19 cellular contexts compared by ENCODE assay signal in the genomic region with DNA sequence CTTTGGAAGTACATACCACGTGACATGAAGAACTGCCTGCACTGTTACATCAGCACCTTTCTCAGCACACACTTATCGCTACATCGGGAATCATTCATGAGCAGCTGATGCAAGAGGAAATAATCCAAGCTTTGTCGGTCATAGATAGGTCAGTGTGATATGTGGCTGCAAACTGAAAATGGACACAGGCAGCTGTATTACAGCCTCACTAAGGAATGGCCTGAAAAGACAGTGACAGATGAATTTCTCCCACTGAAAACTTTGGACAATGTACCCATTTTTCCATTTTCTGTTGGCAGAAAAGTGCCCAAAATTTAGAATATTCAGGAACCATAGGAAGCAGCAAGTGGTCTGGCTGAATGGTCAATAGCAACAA.
DNase-seq lines count a peak whose midpoint lies in the region; ATAC-seq, FAIRE-seq and TF ChIP-seq lines count a peak whose summit lies in the region.
"Had no signal": no experiment of that assay in that cellular context is flagged by ENCODE, and none has a peak within 500 bp of the region (broad histone marks: within the 10 kb centered on the region; RNA-seq: fewer than 3 reads in every experiment).

No MANE protein-coding gene starts in this region.

- no peak overlapping the region for H2BK15ac ChIP-seq in mesenchymal stem cell (ENCODE audit: low read depth, poor library complexity, severe bottlenecking)

- no peak overlapping the region for H2BK12ac ChIP-seq in mesenchymal stem cell (ENCODE audit: low read length in 2 of 2)

- DNase-seq in HepG2 (ENCODE audit: low spot score) (no peak), right lobe of liver (no peak), kidney epithelial cell (ENCODE audit: low read depth) (peak; percentile 21), ureter (ENCODE audit: low spot score) (peak; percentile 47), mesenchymal stem cell (no peak), NOMO-1 (lab: John Stamatoyannopoulos, UW; ENCODE audit: unreplicated experiment in 2 of 2) (no peak), activated gamma-delta T cell (lab: John Stamatoyannopoulos, UW) (no peak)
- DNase-seq: C1 segment of cervical spinal cord, Caco-2, MM.1S, NCI-H1105 treated with DMSO at 0.1 percent for 48 hours, NCI-H1930, NCI-H2171, NCI-H510A had no signal

- H3K27me3 ChIP-seq in HepG2 (ENCODE audit: control insufficient read depth in 1 of 2, insufficient read depth in 2 of 2, low read length in 2 of 2) (no peaks in the 10 kb centered on the region), right lobe of liver (no peaks in the 10 kb centered on the region), kidney epithelial cell (ENCODE audit: control insufficient read depth, insufficient read depth, low read length) (no peaks in the 10 kb centered on the region), mesenchymal stem cell (ENCODE audit: control insufficient read depth in 1 of 2, insufficient read depth in 1 of 2, low read length in 2 of 2) (no peaks in the 10 kb centered on the region)
- H3K27me3 ChIP-seq: SJSA1 had no signal

- ATAC-seq in HepG2 (no peak), right lobe of liver (no peak), SK-N-SH treated with all-trans-retinoic acid at 6 μM for 48 hours (no peak)
- ATAC-seq: GM12878 had no signal

- no peak overlapping the region for H2BK120ac ChIP-seq in mesenchymal stem cell (ENCODE audit: low read depth, low read length)

- intact Hi-C loops in HepG2 (cut with micrococcal nuclease; ENCODE audit: unreplicated experiment): no loop called here
- intact Hi-C loops in right lobe of liver (cut with DNase I): no loop called here

- H3K27ac ChIP-seq in HepG2 (ENCODE audit: extremely low read length, insufficient read depth, low read length) (no peak overlapping the region), right lobe of liver (no peak overlapping the region), mesenchymal stem cell (ENCODE audit: low read length, poor library complexity, severe bottlenecking) (no peak overlapping the region)
- H3K27ac ChIP-seq: KMS-11, SJSA1 had no signal

- in situ Hi-C loops in HepG2 (cut with HindIII; ENCODE audit: extremely low pct_ligation_motif_present, low pct_unique_long_range_greater_than_20kb): no loop called here

- TF ChIP-seq CTCF in HepG2 (CRISPR knock-in tag; IDR thresholded peaks at IDR 0.05): no peak
- no peak for TF ChIP-seq CTCF in right lobe of liver (IDR thresholded peaks at IDR 0.05)
- TF ChIP-seq CTCF in kidney epithelial cell (IDR thresholded peaks at IDR 0.05; ENCODE audit: insufficient read depth, low read length, poor library complexity, severe bottlenecking): no peak

- TF ChIP-seq EP300 in HepG2 (IDR thresholded peaks at IDR 0.05; ENCODE audit: low read depth in 2 of 2, low read length in 2 of 2) (no peak), HepG2 (CRISPR knock-in tag; IDR thresholded peaks at IDR 0.05; ENCODE audit: borderline replicate concordance) (no peak)

- H2AK5ac ChIP-seq in mesenchymal stem cell (ENCODE audit: low read length, severe bottlenecking): no peak overlapping the region

- no peak overlapping the region for H3K4me2 ChIP-seq in HepG2 (ENCODE audit: low read depth, low read length)
- H3K4me2 ChIP-seq in mesenchymal stem cell (ENCODE audit: low read length, poor library complexity, severe bottlenecking): no peak overlapping the region
- H3K4me2 ChIP-seq: KMS-11 had no signal

- no peak for FAIRE-seq in HepG2 (lab: Jason Lieb, UNC)
- FAIRE-seq: A204.1, GM12878 had no signal

- H4K8ac ChIP-seq in mesenchymal stem cell (ENCODE audit: low read length): no peak overlapping the region

- no peaks in the 10 kb centered on the region for H3K36me3 ChIP-seq in HepG2 (replicated peaks in 1 of 2; ENCODE audit: control insufficient read depth in 1 of 2, insufficient read depth in 2 of 2, low read length in 2 of 2)
- no peaks in the 10 kb centered on the region for H3K36me3 ChIP-seq in right lobe of liver
- H3K36me3 ChIP-seq in kidney epithelial cell (ENCODE audit: control insufficient read depth, insufficient read depth, low read length): no peaks in the 10 kb centered on the region
- no peaks in the 10 kb centered on the region for H3K36me3 ChIP-seq in mesenchymal stem cell (ENCODE audit: control insufficient read depth in 1 of 2, insufficient read depth in 2 of 2, low read depth in 1 of 2, low read length in 2 of 2)
- H3K36me3 ChIP-seq: SJSA1 had no signal

- POLR2A ChIA-PET in HepG2 (lab: Yijun Ruan, JAX): no interaction called here

- H3K14ac ChIP-seq in mesenchymal stem cell (ENCODE audit: low read length in 2 of 2): no peak overlapping the region

- H3K4me3 ChIP-seq in HepG2 (replicated peaks in 1 of 3; ENCODE audit: insufficient read depth in 1 of 3, low read depth in 2 of 3, low read length in 3 of 3) (no peak overlapping the region), right lobe of liver (no peak overlapping the region), kidney epithelial cell (ENCODE audit: low read depth, low read length) (no peak overlapping the region), mesenchymal stem cell (ENCODE audit: insufficient read depth in 1 of 2, low read depth in 1 of 2, low read length in 2 of 2) (no peak overlapping the region)
- H3K4me3 ChIP-seq: GM12878, SJSA1 had no signal

- BruUV-seq in HepG2 (replicated peaks; lab: Mats Ljungman, UMichigan): no TSS peak

- H2BK5ac ChIP-seq in mesenchymal stem cell (ENCODE audit: low read depth, low read length, poor library complexity, severe bottlenecking): no peak overlapping the region

- TF ChIP-seq RAD21 in HepG2 (CRISPR knock-in tag; IDR thresholded peaks at IDR 0.05): no peak

- H3K9ac ChIP-seq in HepG2 (ENCODE audit: insufficient read depth, low read depth, low read length): no peak overlapping the region
- H3K9ac ChIP-seq in mesenchymal stem cell (ENCODE audit: low read length): no peak overlapping the region
- H3K9ac ChIP-seq: KMS-11 had no signal

- no peaks in the 10 kb centered on the region for H3K79me1 ChIP-seq in mesenchymal stem cell (replicated peaks; ENCODE audit: low read length, poor library complexity, severe bottlenecking)

- no peaks in the 10 kb centered on the region for H4K20me1 ChIP-seq in HepG2 (ENCODE audit: insufficient read depth, low read length)

- TF ChIP-seq POLR2A in HepG2 (IDR thresholded peaks at IDR 0.05; ENCODE audit: insufficient read depth in 1 of 2, low read depth in 2 of 2, low read length in 2 of 2): no peak
- no peak for TF ChIP-seq POLR2A in right lobe of liver (IDR thresholded peaks at IDR 0.05)

- no peak overlapping the region for H3K4ac ChIP-seq in mesenchymal stem cell (ENCODE audit: low read depth in 1 of 2, low read length in 2 of 2)

- CTCF ChIA-PET in HepG2 (lab: Yijun Ruan, JAX; ENCODE audit: low intra/inter-chr PET ratio, low total read pairs): no interaction called here

- H4K91ac ChIP-seq in mesenchymal stem cell (ENCODE audit: low read length): no peak overlapping the region

- no peaks in the 10 kb centered on the region for H3K79me2 ChIP-seq in HepG2 (ENCODE audit: insufficient read depth, low read length)

- H3K4me1 ChIP-seq in HepG2 (ENCODE audit: insufficient read depth, low read length) (no peaks in the 10 kb centered on the region), right lobe of liver (no peaks in the 10 kb centered on the region), mesenchymal stem cell (ENCODE audit: control insufficient read depth, insufficient read depth, low read depth, low read length) (no peaks in the 10 kb centered on the region)
- H3K4me1 ChIP-seq: Caco-2, SJSA1 had no signal

- 3% methylated on average over 4 of the region's 4 CpGs for WGBS in HepG2 (ENCODE audit: low lambda C conversion rate)
- WGBS in right lobe of liver (ENCODE audit: insufficient coverage, low coverage, low lambda C conversion rate, missing lambda C conversion rate): 40% methylated on average over 4 of the region's 4 CpGs
- WGBS in mesenchymal stem cell: 90% methylated on average over 4 of the region's 4 CpGs

- H3K9me3 ChIP-seq in HepG2 (ENCODE audit: low read length) (no peaks in the 10 kb centered on the region), right lobe of liver (no peaks in the 10 kb centered on the region), mesenchymal stem cell (ENCODE audit: control insufficient read depth, low read length) (peaks cover 17% of the 10 kb centered on the region)
- H3K9me3 ChIP-seq: Caco-2, SJSA1 had no signal

- H3K18ac ChIP-seq in mesenchymal stem cell (ENCODE audit: low read depth in 1 of 2, low read length in 2 of 2): no peak overlapping the region

- H2AFZ ChIP-seq in HepG2 (ENCODE audit: low read length) (no peak overlapping the region), mesenchymal stem cell (ENCODE audit: low read depth, low read length) (no peak overlapping the region)

- H3K23ac ChIP-seq in mesenchymal stem cell (ENCODE audit: low read length in 2 of 2): no peak overlapping the region

TF ChIP-seq in HepG2, 621 proteins besides CTCF, POLR2A, EP300 and RAD21 (continues in another document):
- TF ChIP-seq RAD51 (IDR thresholded peaks at IDR 0.05; ENCODE audit: borderline replicate concordance) (peak; percentile 81; the same call in 1 of the 2 replicates), HES4 (CRISPR knock-in tag; IDR thresholded peaks at IDR 0.05; ENCODE audit: borderline replicate concordance) (no peak)

TF ChIP-seq in SK-N-SH treated with all-trans-retinoic acid at 6 μM for 48 hours, 23 proteins besides CTCF, POLR2A, EP300 and RAD21 (continues in another document):
- TF ChIP-seq ZFP3 (CRISPR knock-in tag; IDR thresholded peaks at IDR 0.05) (no peak), ZNF8 (CRISPR knock-in tag; IDR thresholded peaks at IDR 0.05) (0 out of 2 replicates have a peak, but pooled peaks have one; percentile 5), ISL1 (CRISPR knock-in tag; IDR thresholded peaks at IDR 0.05) (peak; percentile 21; the same call in 1 of the 2 replicates)
- TF ChIP-seq, protein P1, sequence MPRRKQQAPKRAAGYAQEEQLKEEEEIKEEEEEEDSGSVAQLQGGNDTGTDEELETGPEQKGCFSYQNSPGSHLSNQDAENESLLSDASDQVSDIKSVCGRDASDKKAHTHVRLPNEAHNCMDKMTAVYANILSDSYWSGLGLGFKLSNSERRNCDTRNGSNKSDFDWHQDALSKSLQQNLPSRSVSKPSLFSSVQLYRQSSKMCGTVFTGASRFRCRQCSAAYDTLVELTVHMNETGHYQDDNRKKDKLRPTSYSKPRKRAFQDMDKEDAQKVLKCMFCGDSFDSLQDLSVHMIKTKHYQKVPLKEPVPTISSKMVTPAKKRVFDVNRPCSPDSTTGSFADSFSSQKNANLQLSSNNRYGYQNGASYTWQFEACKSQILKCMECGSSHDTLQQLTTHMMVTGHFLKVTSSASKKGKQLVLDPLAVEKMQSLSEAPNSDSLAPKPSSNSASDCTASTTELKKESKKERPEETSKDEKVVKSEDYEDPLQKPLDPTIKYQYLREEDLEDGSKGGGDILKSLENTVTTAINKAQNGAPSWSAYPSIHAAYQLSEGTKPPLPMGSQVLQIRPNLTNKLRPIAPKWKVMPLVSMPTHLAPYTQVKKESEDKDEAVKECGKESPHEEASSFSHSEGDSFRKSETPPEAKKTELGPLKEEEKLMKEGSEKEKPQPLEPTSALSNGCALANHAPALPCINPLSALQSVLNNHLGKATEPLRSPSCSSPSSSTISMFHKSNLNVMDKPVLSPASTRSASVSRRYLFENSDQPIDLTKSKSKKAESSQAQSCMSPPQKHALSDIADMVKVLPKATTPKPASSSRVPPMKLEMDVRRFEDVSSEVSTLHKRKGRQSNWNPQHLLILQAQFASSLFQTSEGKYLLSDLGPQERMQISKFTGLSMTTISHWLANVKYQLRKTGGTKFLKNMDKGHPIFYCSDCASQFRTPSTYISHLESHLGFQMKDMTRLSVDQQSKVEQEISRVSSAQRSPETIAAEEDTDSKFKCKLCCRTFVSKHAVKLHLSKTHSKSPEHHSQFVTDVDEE (CRISPR knock-in tag; IDR thresholded peaks at IDR 0.05): peak; percentile 81

Comparison
In these comparisons a context has a peak if more than half of its experiments do, and no peak if none do; other contexts are left out.
1. DNase-seq: peak in kidney epithelial cell (single experiment) and ureter (single experiment); none in HepG2 (single experiment), right lobe of liver (0 of 3), mesenchymal stem cell (single experiment), NOMO-1 (0 of 2) and activated gamma-delta T cell (single experiment).